8 cellular contexts compared by ENCODE assay signal in genomic region chr19:37370880-37371661, GRCh38. TPM values are rescaled to one million over a fixed set of nuclear protein-coding genes. Genes with fewer than 3 reads are reported as not detected.
A peak's percentile ranks its signal among the peaks of the same experiment; 100 is the strongest.
DNase-seq lines count a peak whose midpoint lies in the region; ATAC-seq, FAIRE-seq and TF ChIP-seq lines count a peak whose summit lies in the region.

Gene ZNF527 (plus strand): TSS chr19:37371099. CDS start chr19:37374199, 3,100 bp downstream.

- H3K9me3 Mint-ChIP-seq in WTC11, result peaks cover 11% of the 10 kb centered on the region

- CTCF ChIA-PET in AG04450 (lab: Charles Lee) (interaction anchor here (0.7 to 1.2 kb wide), 5 partner anchors 36 to 531 kb away, joined by 3 to 7 read pairs (median 4); a partner anchor contains a TSS), WTC11 (lab: Charles Lee) (interaction anchor here (0.7 to 1.2 kb wide), 6 partner anchors 8 to 223 kb away, joined by 4 to 17 read pairs (median 4); partner anchors contain the start of genes ZNF540, ZNF569, ZNF571 and ZNF793)

- peak within 1 kb of the TSS; percentile 99 for H3K27ac Mint-ChIP-seq in WTC11

- peaks cover 0 to 2% of the 10 kb centered on the region in 2 donors for H3K4me1 ChIP-seq in small intestine (ENCODE audit: control insufficient read depth in 2 of 2, insufficient read depth in 1 of 2, low read depth in 1 of 2, low read length in 1 of 2)

- H3K27ac ChIP-seq in AG04450 (ENCODE audit: low read depth, low read length) (peak within 1 kb of the TSS; percentile 65), caudate nucleus (ENCODE audit: low read depth, low read length) (peak within 1 kb of the TSS; percentile 79), small intestine (ENCODE audit: low read depth in 1 of 2, low read length in 1 of 2) (peak within 1 kb of the TSS; percentile 91 to 96)

- H3K4me1 Mint-ChIP-seq in WTC11, result peaks cover 8% of the 10 kb centered on the region

- no peaks in the 10 kb centered on the region for H3K27me3 Mint-ChIP-seq in WTC11 (ENCODE audit: low read depth)

- H3K36me3 ChIP-seq in small intestine (ENCODE audit: control insufficient read depth in 2 of 2, insufficient read depth in 2 of 2, low read length in 2 of 2), result peaks cover 8 to 12% of the 10 kb centered on the region in 2 donors

- ATAC-seq in GM18873 (IDR thresholded peaks at IDR 0.05; ENCODE audit: low FRiP score, unreplicated experiment), result peak; percentile 87
- ATAC-seq in HG03135 (IDR thresholded peaks at IDR 0.05; ENCODE audit: unreplicated experiment), result peak; percentile 96
- peak; percentile 99 for ATAC-seq in WTC11

- POLR2A ChIA-PET in AG04450 (lab: Yijun Ruan, JAX), result interaction anchor here (0.6 to 1.6 kb wide), 8 partner anchors 20 to 1456 kb away, joined by 3 to 12 read pairs (median 6); partner anchors contain the start of genes ZNF146, ZNF383, ZNF540 and ZNF565
- POLR2A ChIA-PET in WTC11 (lab: Charles Lee), result interaction anchor here (0.5 to 1.3 kb wide), 4 partner anchors 37 to 708 kb away, joined by 4 to 7 read pairs (median 6); partner anchors contain the start of genes ZNF540, ZNF571 and ZNF793

- H3K36me3 Mint-ChIP-seq in WTC11, result peaks cover 7% of the 10 kb centered on the region

- H3K4me3 ChIP-seq in AG04450 (ENCODE audit: low read depth, low read length), result peak within 1 kb of the TSS; percentile 88
- H3K4me3 ChIP-seq in small intestine (ENCODE audit: low read depth in 1 of 2, low read length in 2 of 2), result peak within 1 kb of the TSS; percentile 40 to 72

- DNase-seq in AG04450 (ENCODE audit: low read depth, low spot score), result peak; percentile 88
- DNase-seq in NCI-H2196 treated with DMSO at 0.1 percent for 48 hours (lab: John Stamatoyannopoulos, UW; ENCODE audit: unreplicated experiment), result peak; percentile 93
- peak; percentile 97 for DNase-seq in WTC11 (ENCODE audit: low spot score)
- DNase-seq in caudate nucleus (lab: John Stamatoyannopoulos, UW), result peak; percentile 72 to 99 (median 97)
- DNase-seq in iPS-NIHi7 (ENCODE audit: extremely low spot score), result peak; percentile 99
- peak; percentile 99 for DNase-seq in small intestine

- WGBS in small intestine, 3 donors, result 1% methylated on average over 56 to 58 of the region's 58 CpGs

- peak within 1 kb of the TSS; percentile 86 for H3K4me3 Mint-ChIP-seq in WTC11

- H3K27me3 ChIP-seq in AG04450 (ENCODE audit: control insufficient read depth, insufficient read depth, low read length) (no peaks in the 10 kb centered on the region), small intestine (ENCODE audit: control insufficient read depth in 2 of 2, insufficient read depth in 2 of 2, low read length in 2 of 2) (no peaks in the 10 kb centered on the region)

- H3K9me3 ChIP-seq in AG04450 (ENCODE audit: control insufficient read depth, insufficient read depth, low read length) (peaks cover 18% of the 10 kb centered on the region), small intestine (ENCODE audit: control insufficient read depth, low read depth) (peaks cover 3% of the 10 kb centered on the region)

- no peak for FAIRE-seq in small intestine (lab: Jason Lieb, UNC)

- TF ChIP-seq CTCF in AG04450 (IDR thresholded peaks at IDR 0.05; ENCODE audit: low read depth, low read length) (no peak), WTC11 (IDR thresholded peaks at IDR 0.05) (no peak)

TF ChIP-seq in WTC11, 78 proteins besides CTCF, POLR2A, EP300 and RAD21 (continues in another document):
- TF ChIP-seq, protein P1, sequence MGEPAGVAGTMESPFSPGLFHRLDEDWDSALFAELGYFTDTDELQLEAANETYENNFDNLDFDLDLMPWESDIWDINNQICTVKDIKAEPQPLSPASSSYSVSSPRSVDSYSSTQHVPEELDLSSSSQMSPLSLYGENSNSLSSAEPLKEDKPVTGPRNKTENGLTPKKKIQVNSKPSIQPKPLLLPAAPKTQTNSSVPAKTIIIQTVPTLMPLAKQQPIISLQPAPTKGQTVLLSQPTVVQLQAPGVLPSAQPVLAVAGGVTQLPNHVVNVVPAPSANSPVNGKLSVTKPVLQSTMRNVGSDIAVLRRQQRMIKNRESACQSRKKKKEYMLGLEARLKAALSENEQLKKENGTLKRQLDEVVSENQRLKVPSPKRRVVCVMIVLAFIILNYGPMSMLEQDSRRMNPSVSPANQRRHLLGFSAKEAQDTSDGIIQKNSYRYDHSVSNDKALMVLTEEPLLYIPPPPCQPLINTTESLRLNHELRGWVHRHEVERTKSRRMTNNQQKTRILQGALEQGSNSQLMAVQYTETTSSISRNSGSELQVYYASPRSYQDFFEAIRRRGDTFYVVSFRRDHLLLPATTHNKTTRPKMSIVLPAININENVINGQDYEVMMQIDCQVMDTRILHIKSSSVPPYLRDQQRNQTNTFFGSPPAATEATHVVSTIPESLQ (CRISPR knock-in tag; IDR thresholded peaks at IDR 0.05), result no peak
- TF ChIP-seq, protein P2, sequence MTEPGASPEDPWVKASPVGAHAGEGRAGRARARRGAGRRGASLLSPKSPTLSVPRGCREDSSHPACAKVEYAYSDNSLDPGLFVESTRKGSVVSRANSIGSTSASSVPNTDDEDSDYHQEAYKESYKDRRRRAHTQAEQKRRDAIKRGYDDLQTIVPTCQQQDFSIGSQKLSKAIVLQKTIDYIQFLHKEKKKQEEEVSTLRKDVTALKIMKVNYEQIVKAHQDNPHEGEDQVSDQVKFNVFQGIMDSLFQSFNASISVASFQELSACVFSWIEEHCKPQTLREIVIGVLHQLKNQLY (CRISPR knock-in tag; IDR thresholded peaks at IDR 0.05), result no peak
- TF ChIP-seq ARID4B (CRISPR knock-in tag; IDR thresholded peaks at IDR 0.05; ENCODE audit: borderline replicate concordance) (peak; percentile 78; the same call in 1 of the 2 replicates), SP1 (CRISPR knock-in tag; conservative IDR thresholded peaks at IDR 0.05) (peak; percentile 74), NFYB (CRISPR knock-in tag; conservative IDR thresholded peaks at IDR 0.05; ENCODE audit: low read depth) (no peak), PRRX2 (CRISPR knock-in tag; IDR thresholded peaks at IDR 0.05) (no peak), ZNF423 (CRISPR knock-in tag; IDR thresholded peaks at IDR 0.05) (no peak), KAT7 (CRISPR knock-in tag; IDR thresholded peaks at IDR 0.05; ENCODE audit: borderline replicate concordance) (no peak), JUN (CRISPR knock-in tag; IDR thresholded peaks at IDR 0.05) (no peak)
- TF ChIP-seq, protein P3, sequence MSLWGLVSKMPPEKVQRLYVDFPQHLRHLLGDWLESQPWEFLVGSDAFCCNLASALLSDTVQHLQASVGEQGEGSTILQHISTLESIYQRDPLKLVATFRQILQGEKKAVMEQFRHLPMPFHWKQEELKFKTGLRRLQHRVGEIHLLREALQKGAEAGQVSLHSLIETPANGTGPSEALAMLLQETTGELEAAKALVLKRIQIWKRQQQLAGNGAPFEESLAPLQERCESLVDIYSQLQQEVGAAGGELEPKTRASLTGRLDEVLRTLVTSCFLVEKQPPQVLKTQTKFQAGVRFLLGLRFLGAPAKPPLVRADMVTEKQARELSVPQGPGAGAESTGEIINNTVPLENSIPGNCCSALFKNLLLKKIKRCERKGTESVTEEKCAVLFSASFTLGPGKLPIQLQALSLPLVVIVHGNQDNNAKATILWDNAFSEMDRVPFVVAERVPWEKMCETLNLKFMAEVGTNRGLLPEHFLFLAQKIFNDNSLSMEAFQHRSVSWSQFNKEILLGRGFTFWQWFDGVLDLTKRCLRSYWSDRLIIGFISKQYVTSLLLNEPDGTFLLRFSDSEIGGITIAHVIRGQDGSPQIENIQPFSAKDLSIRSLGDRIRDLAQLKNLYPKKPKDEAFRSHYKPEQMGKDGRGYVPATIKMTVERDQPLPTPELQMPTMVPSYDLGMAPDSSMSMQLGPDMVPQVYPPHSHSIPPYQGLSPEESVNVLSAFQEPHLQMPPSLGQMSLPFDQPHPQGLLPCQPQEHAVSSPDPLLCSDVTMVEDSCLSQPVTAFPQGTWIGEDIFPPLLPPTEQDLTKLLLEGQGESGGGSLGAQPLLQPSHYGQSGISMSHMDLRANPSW (CRISPR knock-in tag; conservative IDR thresholded peaks at IDR 0.05; ENCODE audit: low read depth), result no peak
- TF ChIP-seq, protein P4, sequence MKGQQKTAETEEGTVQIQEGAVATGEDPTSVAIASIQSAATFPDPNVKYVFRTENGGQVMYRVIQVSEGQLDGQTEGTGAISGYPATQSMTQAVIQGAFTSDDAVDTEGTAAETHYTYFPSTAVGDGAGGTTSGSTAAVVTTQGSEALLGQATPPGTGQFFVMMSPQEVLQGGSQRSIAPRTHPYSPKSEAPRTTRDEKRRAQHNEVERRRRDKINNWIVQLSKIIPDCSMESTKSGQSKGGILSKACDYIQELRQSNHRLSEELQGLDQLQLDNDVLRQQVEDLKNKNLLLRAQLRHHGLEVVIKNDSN (CRISPR knock-in tag; IDR thresholded peaks at IDR 0.05), result peak; percentile 66; the same call in 1 of the 2 replicates

RNA-seq across cellular contexts. Expression of gene ZNF527, which starts in this region (rescaled TPM):
- polyA plus RNA-seq in AG04450 (2011; rRNA removed) (3.5 and 4.0 TPM in 2 replicates), small intestine (1 to 10 TPM; 1.6 to 3.4 (median 2.4) TPM)
- 4.3 and 5.0 TPM in 2 replicates for polyA minus RNA-seq in AG04450 (2011; rRNA and poly(A)+ RNA removed)
- 3.3 to 3.9 TPM (median 3.3 TPM) in 3 replicates for total RNA-seq in WTC11 (2021)

Comparison
In these comparisons a context has a peak if more than half of its experiments do, and no peak if none do; other contexts are left out.
1. Peak in every context shown above with its lines: DNase-seq, ATAC-seq, H3K4me3 ChIP-seq and H3K27ac ChIP-seq.